In genomic region chr11:116691779-116692178, GRCh38 we compare ENCODE assay signal across 8 cellular contexts.
DNase-seq lines count a peak whose midpoint lies in the region; ATAC-seq and TF ChIP-seq lines count a peak whose summit lies in the region.

No MANE protein-coding gene starts in this region.

- 2 to 58% methylated on average over 2 to 6 of the region's 9 CpGs for WGBS in esophagus squamous epithelium, 2 donors
- 20% methylated on average over 9 of the region's 9 CpGs; no CpG with 5 or more reads in 1 of the 2 donors for WGBS in transverse colon (ENCODE audit: low coverage in 1 of 2), 2 donors

- TF ChIP-seq CTCF in esophagus squamous epithelium (IDR thresholded peaks at IDR 0.05), result peak; percentile 24 to 86 (median 71)
- TF ChIP-seq CTCF in neutrophil (IDR thresholded peaks at IDR 0.05), result peak; percentile 30
- peak; percentile 79 to 87 (median 81) for TF ChIP-seq CTCF in transverse colon (IDR thresholded peaks at IDR 0.05)

- TF ChIP-seq EP300 in transverse colon (IDR thresholded peaks at IDR 0.05; ENCODE audit: low read depth), result no peak

- peak; percentile 51 for DNase-seq in Daoy (ENCODE audit: low read depth)
- peak; percentile 79 for DNase-seq in NCI-H82 (lab: John Stamatoyannopoulos, UW)
- peak; percentile 84 for DNase-seq in activated CD8-positive, alpha-beta memory T cell treated with anti-CD3 and anti-CD28 coated beads, Interleukin-2, amount 50 U/mL, for 48 hours
- DNase-seq in esophagus squamous epithelium (lab: John Stamatoyannopoulos, UW), result no peak
- peak; percentile 44 for DNase-seq in transverse colon

- intact Hi-C loops in esophagus squamous epithelium (cut with DNase I) (no loop called here), transverse colon (cut with DNase I; ENCODE audit: low total_unique reads) (loop anchor here (5.0 kb wide), 1 partner anchor 239 kb away; no protein-coding TSS in a partner anchor)

- in situ Hi-C loops in transverse colon (cut with MboI; ENCODE audit: low pct_ligation_motif_present in 1 of 4, low pct_unique_long_range_greater_than_20kb in 1 of 4, low sequenced_read_pairs in 3 of 4), result loop anchor here in 1 of 4 donors (25.0 kb wide), 2 partner anchors 479 to 1354 kb away; no protein-coding TSS in a partner anchor

- no peak overlapping the region for H3K27ac ChIP-seq in esophagus squamous epithelium
- no peak overlapping the region for H3K27ac ChIP-seq in neutrophil
- no peak overlapping the region for H3K27ac ChIP-seq in transverse colon

- H3K4me1 ChIP-seq in esophagus squamous epithelium, result peaks cover 0 to 21% (median 5%) of the 10 kb centered on the region in 3 donors
- H3K4me1 ChIP-seq in neutrophil (ENCODE audit: control insufficient read depth in 1 of 2, insufficient read depth in 1 of 2, low read depth in 1 of 2, low read length in 1 of 2), result no peaks in the 10 kb centered on the region
- peaks cover 0 to 7% (median 2%) of the 10 kb centered on the region in 4 donors for H3K4me1 ChIP-seq in transverse colon

- H3K27me3 ChIP-seq in esophagus squamous epithelium, result peaks cover 0 to 39% (median 0%) of the 10 kb centered on the region in 4 donors
- H3K27me3 ChIP-seq in neutrophil, result peaks cover 8% of the 10 kb centered on the region
- no peaks in the 10 kb centered on the region for H3K27me3 ChIP-seq in transverse colon

- ATAC-seq in HG02798 (IDR thresholded peaks at IDR 0.05; ENCODE audit: poor library complexity, unreplicated experiment) (peak; percentile 66), GM18873 (IDR thresholded peaks at IDR 0.05; ENCODE audit: low FRiP score, unreplicated experiment) (no peak)

- H3K4me3 ChIP-seq in esophagus squamous epithelium, result no peak overlapping the region
- H3K4me3 ChIP-seq in neutrophil (ENCODE audit: low read depth in 1 of 2, low read length in 1 of 2), result no peak overlapping the region
- H3K4me3 ChIP-seq in transverse colon, result no peak overlapping the region

- H3K36me3 ChIP-seq in esophagus squamous epithelium, result no peaks in the 10 kb centered on the region
- H3K36me3 ChIP-seq in neutrophil, result no peaks in the 10 kb centered on the region
- H3K36me3 ChIP-seq in transverse colon, result no peaks in the 10 kb centered on the region

- H3K9me3 ChIP-seq in esophagus squamous epithelium (no peaks in the 10 kb centered on the region), neutrophil (no peaks in the 10 kb centered on the region), transverse colon (no peaks in the 10 kb centered on the region)

- TF ChIP-seq POLR2A in esophagus squamous epithelium (IDR thresholded peaks at IDR 0.05) (no peak), transverse colon (IDR thresholded peaks at IDR 0.05) (no peak)

Comparison
In these comparisons a context has a peak if more than half of its experiments do, and no peak if none do; other contexts are left out.
1. CTCF ChIP-seq: peak in every context shown above with its lines; median percentile 81 in transverse colon; 71 in esophagus squamous epithelium; 30 in neutrophil.